In genomic region chr16:9090960-9091866, GRCh38 we compare ENCODE assay signal across 1 cellular context.
TF ChIP-seq lines count a peak whose summit lies in the region.

Gene HAPSTR1 (plus strand): TSS chr16:9091644. CDS start chr16:9092045, 401 bp downstream.

TF ChIP-seq in HepG2, 621 proteins besides CTCF, POLR2A, EP300 and RAD21 (continued from another document and continues in another):
- TF ChIP-seq ZNF263 (CRISPR knock-in tag; IDR thresholded peaks at IDR 0.05) = no peak; the same call in 1 of the 2 replicates
- TF ChIP-seq ZNF230 (CRISPR knock-in tag; IDR thresholded peaks at IDR 0.05) = peak; percentile 76
- TF ChIP-seq ZNF484 (CRISPR knock-in tag; IDR thresholded peaks at IDR 0.05; ENCODE audit: borderline replicate concordance, low read depth) = no peak
- peak; percentile 81; the same call in 1 of the 2 replicates for TF ChIP-seq DMAP1 (CRISPR knock-in tag; IDR thresholded peaks at IDR 0.05)
- TF ChIP-seq ZBTB34 (CRISPR knock-in tag; IDR thresholded peaks at IDR 0.05) = peak; percentile 48; the same call in 1 of the 2 replicates
- no peak; the same call in 1 of the 2 replicates for TF ChIP-seq CREBL2 (CRISPR knock-in tag; IDR thresholded peaks at IDR 0.05; ENCODE audit: borderline replicate concordance)
- peak; percentile 54 for TF ChIP-seq TBL1XR1 (IDR thresholded peaks at IDR 0.05; ENCODE audit: borderline replicate concordance, low read length, partially characterized antibody)
- TF ChIP-seq GATAD1 (CRISPR knock-in tag; IDR thresholded peaks at IDR 0.05) = peak; percentile 52
- peak; percentile 70 for TF ChIP-seq FOSL2 (CRISPR knock-in tag; IDR thresholded peaks at IDR 0.05)
- TF ChIP-seq FOXM1 (CRISPR knock-in tag; IDR thresholded peaks at IDR 0.05) = peak; percentile 82
- peak; percentile 97; the same call in 1 of the 2 replicates for TF ChIP-seq KDM5B (CRISPR knock-in tag; IDR thresholded peaks at IDR 0.05; ENCODE audit: borderline replicate concordance)
- peak; percentile 83 for TF ChIP-seq FOXC1 (CRISPR knock-in tag; IDR thresholded peaks at IDR 0.05; ENCODE audit: borderline replicate concordance)
- peak; percentile 82 for TF ChIP-seq ZNF883 (CRISPR knock-in tag; IDR thresholded peaks at IDR 0.05; ENCODE audit: not compliant biosample characterization)
- peak; percentile 97 for TF ChIP-seq PCBP1 (IDR thresholded peaks at IDR 0.05; ENCODE audit: borderline replicate concordance, low read depth, low read length)
- peak; percentile 97 for TF ChIP-seq PATZ1 (CRISPR knock-in tag; IDR thresholded peaks at IDR 0.05)
- TF ChIP-seq ZNF598 (CRISPR knock-in tag; IDR thresholded peaks at IDR 0.05; ENCODE audit: borderline replicate concordance) = peak; percentile 61; the same call in 1 of the 2 replicates
- peak; percentile 74; the same call in 1 of the 2 replicates for TF ChIP-seq ZNF441 (CRISPR knock-in tag; IDR thresholded peaks at IDR 0.05; ENCODE audit: borderline replicate concordance)
- TF ChIP-seq ZKSCAN8 (CRISPR knock-in tag; IDR thresholded peaks at IDR 0.05; ENCODE audit: borderline replicate concordance) = 0 out of 2 replicates have a peak, but pooled peaks have one; percentile 68
- TF ChIP-seq E2F5 (CRISPR knock-in tag; conservative IDR thresholded peaks at IDR 0.05) = peak; percentile 68
- TF ChIP-seq SALL2 (CRISPR knock-in tag; IDR thresholded peaks at IDR 0.05) = peak; percentile 99
- TF ChIP-seq JUNB (CRISPR knock-in tag; IDR thresholded peaks at IDR 0.05; ENCODE audit: borderline replicate concordance) = no peak; the same call in 1 of the 2 replicates
- no peak for TF ChIP-seq ZFP41 (CRISPR knock-in tag; IDR thresholded peaks at IDR 0.05; ENCODE audit: borderline replicate concordance)
- peak; percentile 77; the same call in 1 of the 2 replicates for TF ChIP-seq ZBTB8A (CRISPR knock-in tag; IDR thresholded peaks at IDR 0.05; ENCODE audit: borderline replicate concordance, low read depth)
- TF ChIP-seq ZNF564 (CRISPR knock-in tag; IDR thresholded peaks at IDR 0.05) = peak; percentile 92
- TF ChIP-seq RNF219 (CRISPR knock-in tag; IDR thresholded peaks at IDR 0.05) = no peak
- no peak; the same call in 1 of the 2 replicates for TF ChIP-seq EHMT2 (IDR thresholded peaks at IDR 0.05; ENCODE audit: borderline replicate concordance, low read depth, low read length)
- no peak for TF ChIP-seq SMC3 (IDR thresholded peaks at IDR 0.05; ENCODE audit: low read length)
- TF ChIP-seq THAP8 (CRISPR knock-in tag; IDR thresholded peaks at IDR 0.05; ENCODE audit: borderline replicate concordance) = peak; percentile 79; the same call in 1 of the 2 replicates
- TF ChIP-seq DPF2 (CRISPR knock-in tag; IDR thresholded peaks at IDR 0.05; ENCODE audit: borderline replicate concordance, low read depth) = no peak
- TF ChIP-seq ZC3H4 (CRISPR knock-in tag; IDR thresholded peaks at IDR 0.05; ENCODE audit: borderline replicate concordance) = no peak
- TF ChIP-seq ZNF207 (IDR thresholded peaks at IDR 0.05; ENCODE audit: borderline replicate concordance) = peak; percentile 87; the same call in 1 of the 2 replicates
- peak; percentile 52; the same call in 1 of the 2 replicates for TF ChIP-seq HDAC2 (CRISPR knock-in tag; IDR thresholded peaks at IDR 0.05)
- no peak for TF ChIP-seq GLMP (CRISPR knock-in tag; IDR thresholded peaks at IDR 0.05; ENCODE audit: borderline replicate concordance)
- no peak for TF ChIP-seq ZNF512 (CRISPR knock-in tag; IDR thresholded peaks at IDR 0.05)
- TF ChIP-seq PPARG (CRISPR knock-in tag; conservative IDR thresholded peaks at IDR 0.05) = no peak
- peak; percentile 77; the same call in 1 of the 2 replicates for TF ChIP-seq HOMEZ (CRISPR knock-in tag; IDR thresholded peaks at IDR 0.05; ENCODE audit: low read depth)
- TF ChIP-seq MNT (IDR thresholded peaks at IDR 0.05) = peak; percentile 68
- TF ChIP-seq PITX1 (CRISPR knock-in tag; IDR thresholded peaks at IDR 0.05) = no peak; the same call in none of the 2 replicates
- TF ChIP-seq SUZ12 (IDR thresholded peaks at IDR 0.05; ENCODE audit: low read depth, low read length) = no peak
- TF ChIP-seq HNF4G (IDR thresholded peaks at IDR 0.05; ENCODE audit: borderline replicate concordance, low read depth, low read length) = peak; percentile 4; the same call in 1 of the 2 replicates
- peak; percentile 62; the same call in 1 of the 2 replicates for TF ChIP-seq HNF4G (CRISPR knock-in tag; IDR thresholded peaks at IDR 0.05; ENCODE audit: borderline replicate concordance, low read depth)
- TF ChIP-seq ZZZ3 (CRISPR knock-in tag; IDR thresholded peaks at IDR 0.05; ENCODE audit: borderline replicate concordance) = no peak; the same call in 1 of the 2 replicates
- peak; percentile 87 for TF ChIP-seq CHD2 (IDR thresholded peaks at IDR 0.05; ENCODE audit: low read depth, low read length)
- TF ChIP-seq REL (CRISPR knock-in tag; conservative IDR thresholded peaks at IDR 0.05) = 0 out of 2 replicates have a peak, but pooled peaks have one; percentile 63
- no peak; the same call in none of the 2 replicates for TF ChIP-seq ZNF746 (CRISPR knock-in tag; IDR thresholded peaks at IDR 0.05)
- peak; percentile 76 for TF ChIP-seq POGZ (CRISPR knock-in tag; IDR thresholded peaks at IDR 0.05)
- no peak for TF ChIP-seq TRIM24 (CRISPR knock-in tag; IDR thresholded peaks at IDR 0.05)
- TF ChIP-seq ZNF644 (CRISPR knock-in tag; IDR thresholded peaks at IDR 0.05; ENCODE audit: low read depth) = 0 out of 2 replicates have a peak, but pooled peaks have one; percentile 19
- TF ChIP-seq ARID3A (IDR thresholded peaks at IDR 0.05; ENCODE audit: low read depth, low read length) = peak; percentile 82
- peak; percentile 92 for TF ChIP-seq SP2 (CRISPR knock-in tag; IDR thresholded peaks at IDR 0.05)
- TF ChIP-seq SP4 (CRISPR knock-in tag; IDR thresholded peaks at IDR 0.05) = peak; percentile 90
